In genomic region chr3:152295344-152295743, GRCh38 we compare ENCODE assay signal across 12 cellular contexts. TPM values are rescaled to one million over a fixed set of nuclear protein-coding genes. Genes with fewer than 3 reads are reported as not detected.
DNase-seq lines count a peak whose midpoint lies in the region; ATAC-seq and TF ChIP-seq lines count a peak whose summit lies in the region.
"Had no signal": no experiment of that assay in that cellular context is flagged by ENCODE, and none has a peak within 500 bp of the region (broad histone marks: within the 10 kb centered on the region; RNA-seq: fewer than 3 reads in every experiment).

No MANE protein-coding gene starts in this region.

- peak overlapping the region; percentile 36 to 47 for H3K4me3 ChIP-seq in duodenal mucosa (ENCODE audit: low read depth in 1 of 2, low read length in 2 of 2)
- H3K4me3 ChIP-seq: heart right ventricle had no signal

- POLR2A ChIA-PET in activated CD4-positive, alpha-beta T cell treated with anti-CD3 and anti-CD28 coated beads for 36 hours (lab: Charles Lee), result no interaction called here
- POLR2A ChIA-PET in WTC11 (lab: Charles Lee), result no interaction called here

- H3K4me3 Mint-ChIP-seq in activated CD4-positive, alpha-beta T cell treated with anti-CD3 and anti-CD28 coated beads for 36 hours, result no peak overlapping the region
- H3K4me3 Mint-ChIP-seq in WTC11, result no peak overlapping the region
- H3K4me3 Mint-ChIP-seq in stimulated activated memory B cell treated with anti-CD40 and anti-IgM and Interleukin-4, amounts not matched to agents 10 μg/mL and 1 μg/mL and 100 μg/mL, for 72 hours, result no peak overlapping the region

- H3K4me1 Mint-ChIP-seq in activated CD4-positive, alpha-beta T cell treated with anti-CD3 and anti-CD28 coated beads for 36 hours, result peaks cover 75% of the 10 kb centered on the region
- peaks cover 52% of the 10 kb centered on the region for H3K4me1 Mint-ChIP-seq in WTC11
- peaks cover 82% of the 10 kb centered on the region for H3K4me1 Mint-ChIP-seq in stimulated activated memory B cell treated with anti-CD40 and anti-IgM and Interleukin-4, amounts not matched to agents 10 μg/mL and 1 μg/mL and 100 μg/mL, for 72 hours

- H3K36me3 Mint-ChIP-seq in activated CD4-positive, alpha-beta T cell treated with anti-CD3 and anti-CD28 coated beads for 36 hours (ENCODE audit: low read depth), result peaks cover 22% of the 10 kb centered on the region
- no peaks in the 10 kb centered on the region for H3K36me3 Mint-ChIP-seq in WTC11
- H3K36me3 Mint-ChIP-seq in stimulated activated memory B cell treated with anti-CD40 and anti-IgM and Interleukin-4, amounts not matched to agents 10 μg/mL and 1 μg/mL and 100 μg/mL, for 72 hours, result peaks cover 54% of the 10 kb centered on the region

- peaks cover 0 to 9% of the 10 kb centered on the region in 2 donors for H3K36me3 ChIP-seq in duodenal mucosa (ENCODE audit: control insufficient read depth in 1 of 2, insufficient read depth in 2 of 2, low read length in 2 of 2)

- H3K27me3 Mint-ChIP-seq in activated CD4-positive, alpha-beta T cell treated with anti-CD3 and anti-CD28 coated beads for 36 hours, result no peaks in the 10 kb centered on the region
- no peaks in the 10 kb centered on the region for H3K27me3 Mint-ChIP-seq in WTC11 (ENCODE audit: low read depth)
- no peaks in the 10 kb centered on the region for H3K27me3 Mint-ChIP-seq in stimulated activated memory B cell treated with anti-CD40 and anti-IgM and Interleukin-4, amounts not matched to agents 10 μg/mL and 1 μg/mL and 100 μg/mL, for 72 hours

- peak overlapping the region; percentile 66 for H3K27ac Mint-ChIP-seq in activated CD4-positive, alpha-beta T cell treated with anti-CD3 and anti-CD28 coated beads for 36 hours
- peak overlapping the region; percentile 32; the same call in 1 of the 2 replicates for H3K27ac Mint-ChIP-seq in WTC11
- peak overlapping the region; percentile 33 for H3K27ac Mint-ChIP-seq in stimulated activated memory B cell treated with anti-CD40 and anti-IgM and Interleukin-4, amounts not matched to agents 10 μg/mL and 1 μg/mL and 100 μg/mL, for 72 hours

- DNase-seq in activated CD4-positive, alpha-beta T cell treated with anti-CD3 and anti-CD28 coated beads for 36 hours, result no peak
- DNase-seq in activated CD4-positive, alpha-beta T cell treated with anti-CD3 and anti-CD28 coated beads for 1 hour, result no peak
- DNase-seq in WTC11 (ENCODE audit: low spot score) (no peak), posterior cingulate gyrus (no peak), GDM1 (lab: John Stamatoyannopoulos, UW) (no peak), germinal center (ENCODE audit: low spot score) (no peak)
- DNase-seq: COR-L47, heart right ventricle, kidney glomerular epithelial cell, T-helper 9 cell had no signal

- ATAC-seq in activated CD4-positive, alpha-beta T cell treated with anti-CD3 and anti-CD28 coated beads for 36 hours, result no peak
- no peak for ATAC-seq in WTC11
- no peak for ATAC-seq in stimulated activated memory B cell treated with anti-CD40 and anti-IgM and Interleukin-4, amounts not matched to agents 10 μg/mL and 1 μg/mL and 100 μg/mL, for 72 hours
- ATAC-seq: heart right ventricle had no signal

- no peak for TF ChIP-seq CTCF in WTC11 (IDR thresholded peaks at IDR 0.05)

- H3K27me3 ChIP-seq in duodenal mucosa (ENCODE audit: control insufficient read depth in 1 of 2, insufficient read depth in 2 of 2, low read length in 2 of 2), result no peaks in the 10 kb centered on the region
- H3K27me3 ChIP-seq: heart right ventricle had no signal

- CTCF ChIA-PET in activated CD4-positive, alpha-beta T cell treated with anti-CD3 and anti-CD28 coated beads for 36 hours (lab: Charles Lee), result interaction anchor here (1.3 kb wide), 1 partner anchor 21 kb away, joined by 4 read pairs; no protein-coding TSS in a partner anchor
- CTCF ChIA-PET in WTC11 (lab: Charles Lee), result interaction anchor here (1.9 kb wide), 1 partner anchor 112 kb away, joined by 4 read pairs; no protein-coding TSS in a partner anchor

- no peaks in the 10 kb centered on the region for H3K9me3 Mint-ChIP-seq in activated CD4-positive, alpha-beta T cell treated with anti-CD3 and anti-CD28 coated beads for 36 hours (ENCODE audit: low read depth)
- H3K9me3 Mint-ChIP-seq in WTC11, result no peaks in the 10 kb centered on the region
- no peaks in the 10 kb centered on the region for H3K9me3 Mint-ChIP-seq in stimulated activated memory B cell treated with anti-CD40 and anti-IgM and Interleukin-4, amounts not matched to agents 10 μg/mL and 1 μg/mL and 100 μg/mL, for 72 hours

- H3K4me1 ChIP-seq in duodenal mucosa (ENCODE audit: control insufficient read depth in 1 of 2, insufficient read depth in 2 of 2, low read length in 2 of 2), result peaks cover 53 to 65% of the 10 kb centered on the region in 2 donors

- intact Hi-C loops in activated CD4-positive, alpha-beta T cell treated with anti-CD3 and anti-CD28 coated beads for 36 hours (cut with DNase I, micrococcal nuclease), result no loop called here
- intact Hi-C loops in posterior cingulate gyrus (cut with DNase I), result no loop called here

- H3K9me3 ChIP-seq in duodenal mucosa (ENCODE audit: control insufficient read depth in 1 of 2, low read length in 2 of 2), result no peaks in the 10 kb centered on the region
- H3K9me3 ChIP-seq: heart right ventricle had no signal

- no peak overlapping the region for H3K27ac ChIP-seq in duodenal mucosa (ENCODE audit: low read depth, low read length)

- H3K9ac ChIP-seq in duodenal mucosa (ENCODE audit: low read depth in 1 of 2, low read length in 2 of 2), result no peak overlapping the region

TF ChIP-seq in WTC11, 78 proteins besides CTCF, POLR2A, EP300 and RAD21 (continues in another document):
- TF ChIP-seq NR3C1 (CRISPR knock-in tag; conservative IDR thresholded peaks at IDR 0.05; ENCODE audit: low read depth) (no peak), ZNF138 (CRISPR knock-in tag; conservative IDR thresholded peaks at IDR 0.05) (no peak), TEAD4 (CRISPR knock-in tag; IDR thresholded peaks at IDR 0.05) (no peak), GTF2I (CRISPR knock-in tag; conservative IDR thresholded peaks at IDR 0.05) (no peak), IRF2 (CRISPR knock-in tag; IDR thresholded peaks at IDR 0.05; ENCODE audit: borderline replicate concordance, low read depth) (no peak), ATF1 (CRISPR knock-in tag; IDR thresholded peaks at IDR 0.05) (no peak), ERG (CRISPR knock-in tag; IDR thresholded peaks at IDR 0.05) (no peak), EMX1 (CRISPR knock-in tag; IDR thresholded peaks at IDR 0.05) (no peak), ZNF121 (CRISPR knock-in tag; IDR thresholded peaks at IDR 0.05) (no peak), GABPB1 (CRISPR knock-in tag; IDR thresholded peaks at IDR 0.05) (no peak)
- TF ChIP-seq, protein P1, sequence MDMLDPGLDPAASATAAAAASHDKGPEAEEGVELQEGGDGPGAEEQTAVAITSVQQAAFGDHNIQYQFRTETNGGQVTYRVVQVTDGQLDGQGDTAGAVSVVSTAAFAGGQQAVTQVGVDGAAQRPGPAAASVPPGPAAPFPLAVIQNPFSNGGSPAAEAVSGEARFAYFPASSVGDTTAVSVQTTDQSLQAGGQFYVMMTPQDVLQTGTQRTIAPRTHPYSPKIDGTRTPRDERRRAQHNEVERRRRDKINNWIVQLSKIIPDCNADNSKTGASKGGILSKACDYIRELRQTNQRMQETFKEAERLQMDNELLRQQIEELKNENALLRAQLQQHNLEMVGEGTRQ (CRISPR knock-in tag; IDR thresholded peaks at IDR 0.05), result no peak
- TF ChIP-seq, protein P2, sequence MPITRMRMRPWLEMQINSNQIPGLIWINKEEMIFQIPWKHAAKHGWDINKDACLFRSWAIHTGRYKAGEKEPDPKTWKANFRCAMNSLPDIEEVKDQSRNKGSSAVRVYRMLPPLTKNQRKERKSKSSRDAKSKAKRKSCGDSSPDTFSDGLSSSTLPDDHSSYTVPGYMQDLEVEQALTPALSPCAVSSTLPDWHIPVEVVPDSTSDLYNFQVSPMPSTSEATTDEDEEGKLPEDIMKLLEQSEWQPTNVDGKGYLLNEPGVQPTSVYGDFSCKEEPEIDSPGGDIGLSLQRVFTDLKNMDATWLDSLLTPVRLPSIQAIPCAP (CRISPR knock-in tag; IDR thresholded peaks at IDR 0.05), result no peak
- TF ChIP-seq, protein P3, sequence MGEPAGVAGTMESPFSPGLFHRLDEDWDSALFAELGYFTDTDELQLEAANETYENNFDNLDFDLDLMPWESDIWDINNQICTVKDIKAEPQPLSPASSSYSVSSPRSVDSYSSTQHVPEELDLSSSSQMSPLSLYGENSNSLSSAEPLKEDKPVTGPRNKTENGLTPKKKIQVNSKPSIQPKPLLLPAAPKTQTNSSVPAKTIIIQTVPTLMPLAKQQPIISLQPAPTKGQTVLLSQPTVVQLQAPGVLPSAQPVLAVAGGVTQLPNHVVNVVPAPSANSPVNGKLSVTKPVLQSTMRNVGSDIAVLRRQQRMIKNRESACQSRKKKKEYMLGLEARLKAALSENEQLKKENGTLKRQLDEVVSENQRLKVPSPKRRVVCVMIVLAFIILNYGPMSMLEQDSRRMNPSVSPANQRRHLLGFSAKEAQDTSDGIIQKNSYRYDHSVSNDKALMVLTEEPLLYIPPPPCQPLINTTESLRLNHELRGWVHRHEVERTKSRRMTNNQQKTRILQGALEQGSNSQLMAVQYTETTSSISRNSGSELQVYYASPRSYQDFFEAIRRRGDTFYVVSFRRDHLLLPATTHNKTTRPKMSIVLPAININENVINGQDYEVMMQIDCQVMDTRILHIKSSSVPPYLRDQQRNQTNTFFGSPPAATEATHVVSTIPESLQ (CRISPR knock-in tag; IDR thresholded peaks at IDR 0.05), result no peak

RNA-seq across cellular contexts. Expression of gene MBNL1, which starts 26.6 kb away (rescaled TPM):
- total RNA-seq in activated CD4-positive, alpha-beta T cell treated with anti-CD3 and anti-CD28 coated beads for 36 hours, result 100 to 1,000 TPM; 317 to 481 TPM
- total RNA-seq in WTC11 (2021), result 16.0 to 20.4 TPM (median 17.8 TPM) in 3 replicates

Comparison
In these comparisons a context has a peak if more than half of its experiments do, and no peak if none do; other contexts are left out.
1. RNA of gene MBNL1, which starts 26.6 kb away (total RNA-seq): 317 to 481 TPM in activated CD4-positive, alpha-beta T cell treated with anti-CD3 and anti-CD28 coated beads for 36 hours; 16.0 to 20.4 TPM in WTC11; every median in the first group is over 10 times any median in the second.
2. Peak in every context shown above with its lines, with median percentiles within 50 percentile points of each other: H3K27ac Mint-ChIP-seq.